In the genomic region with DNA sequence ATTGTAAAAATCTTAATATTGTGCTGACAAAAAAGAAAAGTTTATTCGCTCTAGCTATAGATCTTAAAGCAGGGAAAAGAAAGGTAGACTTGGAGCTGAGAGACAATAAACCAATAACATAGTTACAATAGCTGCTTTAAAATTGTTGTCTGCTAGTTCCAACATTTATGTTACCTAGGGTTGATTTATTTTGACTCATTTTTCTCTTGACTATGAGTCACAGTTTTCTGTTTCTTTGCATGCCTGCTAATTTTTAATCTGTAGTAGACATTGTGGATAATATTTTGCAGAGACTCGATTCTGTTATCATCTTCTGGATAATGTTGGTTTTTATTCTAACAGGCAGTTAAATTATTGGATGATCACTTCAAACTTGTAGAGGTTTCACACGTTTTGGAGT, we compare ENCODE assay signal across 16 cellular contexts.
A peak's percentile ranks its signal among the peaks of the same experiment; 100 is the strongest.
DNase-seq lines count a peak whose midpoint lies in the region; ATAC-seq and TF ChIP-seq lines count a peak whose summit lies in the region.
"Had no signal": no experiment of that assay in that cellular context is flagged by ENCODE, and none has a peak within 500 bp of the region (broad histone marks: within the 10 kb centered on the region; RNA-seq: fewer than 3 reads in every experiment).

No MANE protein-coding gene starts in this region.

- H2AFZ ChIP-seq in PC-3 (ENCODE audit: low read length) = no peak overlapping the region

- H3K36me3 ChIP-seq in PC-3 (ENCODE audit: low read depth, low read length) (no peaks in the 10 kb centered on the region), WERI-Rb-1 (no peaks in the 10 kb centered on the region)
- H3K36me3 ChIP-seq: BLaER1 treated with 17β-estradiol and CSF1 and Interleukin-3, amounts not matched to agents 10 nM and 100 nM had no signal

- CTCF ChIA-PET in PC-3 (lab: Charles Lee) = interaction anchor here (0.5 kb wide), 1 partner anchor 210 kb away, joined by 3 read pairs; no protein-coding TSS in a partner anchor

- BruUV-seq in PC-3 (replicated peaks; lab: Mats Ljungman, UMichigan) = no TSS peak

- no peaks in the 10 kb centered on the region for H3F3A ChIP-seq in PC-3 (ENCODE audit: low read length, unreplicated experiment)

- no peaks in the 10 kb centered on the region for H3K9me3 ChIP-seq in PC-3 (ENCODE audit: low read length)
- no peaks in the 10 kb centered on the region for H3K9me3 ChIP-seq in WERI-Rb-1 (ENCODE audit: severe bottlenecking)
- H3K9me3 ChIP-seq: Caco-2 had no signal

- H4K20me1 ChIP-seq in PC-3 (ENCODE audit: low read length) = no peaks in the 10 kb centered on the region
- H4K20me1 ChIP-seq: BLaER1 treated with 17β-estradiol and CSF1 and Interleukin-3, amounts not matched to agents 10 nM and 100 nM had no signal

- H3K79me2 ChIP-seq in PC-3 (ENCODE audit: low read length) = no peaks in the 10 kb centered on the region

- no peak overlapping the region for H3K4me2 ChIP-seq in PC-3 (ENCODE audit: low read length)
- H3K4me2 ChIP-seq: BLaER1 treated with 17β-estradiol and CSF1 and Interleukin-3, amounts not matched to agents 10 nM and 100 nM had no signal

- H3K4me3 ChIP-seq in PC-3 (ENCODE audit: low read length) (no peak overlapping the region), epithelial cell of esophagus (ENCODE audit: low read length) (no peak overlapping the region), WERI-Rb-1 (ENCODE audit: low read depth, low read length) (no peak overlapping the region)
- H3K4me3 ChIP-seq: BLaER1 treated with 17β-estradiol and CSF1 and Interleukin-3, amounts not matched to agents 10 nM and 100 nM had no signal

- POLR2A ChIA-PET in PC-3 (lab: Charles Lee; ENCODE audit: unreplicated experiment) = no interaction called here

- TF ChIP-seq CTCF in PC-3 (conservative IDR thresholded peaks at IDR 0.05; ENCODE audit: low read depth, low read length) = no peak
- no peak for TF ChIP-seq CTCF in epithelial cell of esophagus (IDR thresholded peaks at IDR 0.05; ENCODE audit: insufficient read depth, low read depth, low read length, missing control alignments)
- TF ChIP-seq CTCF in WERI-Rb-1 (IDR thresholded peaks at IDR 0.05; ENCODE audit: low read depth, low read length) = no peak

- H3K9me2 ChIP-seq in PC-3 (replicated peaks; ENCODE audit: low read length) = no peaks in the 10 kb centered on the region

- no peak overlapping the region for H3K9ac ChIP-seq in PC-3 (ENCODE audit: low read length)
- H3K9ac ChIP-seq: BLaER1 treated with 17β-estradiol and CSF1 and Interleukin-3, amounts not matched to agents 10 nM and 100 nM had no signal

- intact Hi-C loops in PC-3 (cut with micrococcal nuclease) = no loop called here

- H3K27ac ChIP-seq in PC-3 (ENCODE audit: low read length) (no peak overlapping the region), WERI-Rb-1 (no peak overlapping the region)
- H3K27ac ChIP-seq: BLaER1 treated with 17β-estradiol and CSF1 and Interleukin-3, amounts not matched to agents 10 nM and 100 nM; C4-2B had no signal

- H3K4me1 ChIP-seq in PC-3 (ENCODE audit: insufficient read depth, low read length) = no peaks in the 10 kb centered on the region
- H3K4me1 ChIP-seq: BLaER1 treated with 17β-estradiol and CSF1 and Interleukin-3, amounts not matched to agents 10 nM and 100 nM; Caco-2 had no signal

- DNase-seq in PC-3 (peak; percentile 33), epithelial cell of esophagus (ENCODE audit: low read depth) (peak; percentile 8), kidney tubule cell (ENCODE audit: low spot score) (peak; percentile 14), NCI-H2029 treated with DMSO at 0.1 percent for 48 hours (lab: John Stamatoyannopoulos, UW) (no peak), WERI-Rb-1 (no peak)
- DNase-seq: 8988T; AML-193; Caco-2; Calu3; CD4-positive, alpha-beta T cell; CD8-positive, alpha-beta T cell; DMS79 treated with DMSO at 0.1 percent for 48 hours; GF-D8 had no signal

- H3K27me3 ChIP-seq in PC-3 (ENCODE audit: low read length) (no peaks in the 10 kb centered on the region), WERI-Rb-1 (ENCODE audit: insufficient read depth, low read depth, severe bottlenecking) (no peaks in the 10 kb centered on the region)
- H3K27me3 ChIP-seq: BLaER1 treated with 17β-estradiol and CSF1 and Interleukin-3, amounts not matched to agents 10 nM and 100 nM had no signal

- ATAC-seq in PC-3 = peak; percentile 69
- ATAC-seq in HG03565 (IDR thresholded peaks at IDR 0.05; ENCODE audit: unreplicated experiment) = no peak
- ATAC-seq: CD8-positive, alpha-beta T cell had no signal

Comparison
In these comparisons a context has a peak if more than half of its experiments do, and no peak if none do; other contexts are left out.
1. DNase-seq: peak in PC-3 (single experiment), epithelial cell of esophagus (single experiment) and kidney tubule cell (single experiment); none in NCI-H2029 treated with DMSO at 0.1 percent for 48 hours (single experiment) and WERI-Rb-1 (single experiment).